Comparison of ENCODE assay signal across 15 cellular contexts in genomic region chr16:72649254-72649944, GRCh38.
A peak's percentile ranks its signal among the peaks of the same experiment; 100 is the strongest.
DNase-seq lines count a peak whose midpoint lies in the region; ATAC-seq, FAIRE-seq and TF ChIP-seq lines count a peak whose summit lies in the region.
"Had no signal": no experiment of that assay in that cellular context is flagged by ENCODE, and none has a peak within 500 bp of the region (broad histone marks: within the 10 kb centered on the region; RNA-seq: fewer than 3 reads in every experiment).

No MANE protein-coding gene starts in this region.

- no peak overlapping the region for H3K27ac Mint-ChIP-seq in CD8-positive, alpha-beta memory T cell
- H3K27ac Mint-ChIP-seq in activated naive CD4-positive, alpha-beta T cell treated with anti-CD3 and anti-CD28 coated beads for 36 hours, result no peak overlapping the region
- H3K27ac Mint-ChIP-seq in Calu3 (ENCODE audit: unreplicated experiment), result no peak overlapping the region
- H3K27ac Mint-ChIP-seq: H9 had no signal

- POLR2A ChIA-PET in GM12878 (lab: Charles Lee), result interaction anchor here (0.6 kb wide), 1 partner anchor 116 kb away, joined by 3 read pairs; no protein-coding TSS in a partner anchor
- POLR2A ChIA-PET in CD8-positive, alpha-beta memory T cell (lab: Charles Lee), result no interaction called here

- no peak overlapping the region for H4K5ac ChIP-seq in mesendoderm (ENCODE audit: low read length)

- BruUV-seq in GM12878 (replicated peaks; lab: Mats Ljungman, UMichigan), result no TSS peak
- BruUV-seq in Calu3 (replicated peaks; lab: Mats Ljungman, UMichigan), result no TSS peak

- no peak overlapping the region for H4K8ac ChIP-seq in mesendoderm (ENCODE audit: low read depth, low read length)

- in situ Hi-C loops in GM12878 (cut with MboI), result no loop called here

- no peak overlapping the region for H3K56ac ChIP-seq in mesendoderm (ENCODE audit: low read length)

- RAD21 ChIA-PET in GM12878 (lab: Charles Lee; ENCODE audit: unreplicated experiment), result interaction anchor here (0.9 kb wide), 1 partner anchor 9 kb away, joined by 3 read pairs; no protein-coding TSS in a partner anchor

- no peak overlapping the region for H3K23ac ChIP-seq in mesendoderm (ENCODE audit: low read length)

- no peaks in the 10 kb centered on the region for H3K79me1 ChIP-seq in mesendoderm (ENCODE audit: low read length)

- H3K18ac ChIP-seq in mesendoderm (ENCODE audit: low read length), result no peak overlapping the region

- no peak for TF ChIP-seq EP300 in GM12878 (IDR thresholded peaks at IDR 0.05; ENCODE audit: borderline replicate concordance in 1 of 2, control insufficient read depth in 1 of 2, low read depth in 2 of 2, low read length in 2 of 2)

- H2BK5ac ChIP-seq in mesendoderm (ENCODE audit: low read length), result no peak overlapping the region

- peak; percentile 40 for ATAC-seq in GM18909 (IDR thresholded peaks at IDR 0.05; ENCODE audit: poor library complexity, unreplicated experiment)
- ATAC-seq in GM21717 (IDR thresholded peaks at IDR 0.05; ENCODE audit: unreplicated experiment), result peak; percentile 80
- ATAC-seq in HG02852 (IDR thresholded peaks at IDR 0.05; ENCODE audit: unreplicated experiment), result peak; percentile 61
- peak; percentile 80 for ATAC-seq in GM12878

- TF ChIP-seq POLR2A in GM12878 (IDR thresholded peaks at IDR 0.05; ENCODE audit: low read depth, low read length), result no peak

- H2AK5ac ChIP-seq in mesendoderm (ENCODE audit: low read length), result no peak overlapping the region

- H3K27me3 ChIP-seq in GM12878 (replicated peaks in 1 of 2; ENCODE audit: control insufficient read depth in 2 of 2, insufficient read depth in 2 of 2, low read length in 1 of 2), result no peaks in the 10 kb centered on the region
- no peaks in the 10 kb centered on the region for H3K27me3 ChIP-seq in CD8-positive, alpha-beta memory T cell (ENCODE audit: insufficient read depth, low read length, poor library complexity, severe bottlenecking)
- H3K27me3 ChIP-seq in mesendoderm (ENCODE audit: insufficient read depth, low read length, poor library complexity), result no peaks in the 10 kb centered on the region

- H3K4me3 Mint-ChIP-seq in CD8-positive, alpha-beta memory T cell, result no peak overlapping the region
- H3K4me3 Mint-ChIP-seq in activated naive CD4-positive, alpha-beta T cell treated with anti-CD3 and anti-CD28 coated beads for 36 hours, result no peak overlapping the region
- H3K4me3 Mint-ChIP-seq in Calu3 (ENCODE audit: low read depth, unreplicated experiment), result no peak overlapping the region
- H3K4me3 Mint-ChIP-seq: H9 had no signal

- TF ChIP-seq RAD21 in GM12878 (IDR thresholded peaks at IDR 0.05; ENCODE audit: insufficient read depth, low read depth, low read length), result no peak

- no peak overlapping the region for H3K4me3 ChIP-seq in GM12878
- no peak overlapping the region for H3K4me3 ChIP-seq in CD8-positive, alpha-beta memory T cell (ENCODE audit: low read length)
- no peak overlapping the region for H3K4me3 ChIP-seq in mesendoderm (ENCODE audit: low read length)

- peaks cover 0 to 8% (median 3%) of the 10 kb centered on the region in 5 donors for H3K9me3 Mint-ChIP-seq in CD8-positive, alpha-beta memory T cell
- peaks cover 8% of the 10 kb centered on the region for H3K9me3 Mint-ChIP-seq in activated naive CD4-positive, alpha-beta T cell treated with anti-CD3 and anti-CD28 coated beads for 36 hours
- H3K9me3 Mint-ChIP-seq in Calu3 (ENCODE audit: low read depth, unreplicated experiment), result peaks cover 3% of the 10 kb centered on the region

- peaks cover 6% of the 10 kb centered on the region; the same call in 1 of the 2 replicates for H3K4me1 ChIP-seq in GM12878 (ENCODE audit: control insufficient read depth, insufficient read depth, low read length)
- no peaks in the 10 kb centered on the region for H3K4me1 ChIP-seq in CD8-positive, alpha-beta memory T cell (ENCODE audit: insufficient read depth, low read length)
- H3K4me1 ChIP-seq in mesendoderm (ENCODE audit: control insufficient read depth, low read depth, low read length), result no peaks in the 10 kb centered on the region

- H3K9ac ChIP-seq in GM12878 (ENCODE audit: control insufficient read depth, insufficient read depth, low read length) (no peak overlapping the region), mesendoderm (ENCODE audit: low read length) (no peak overlapping the region)

- H2BK120ac ChIP-seq in mesendoderm (ENCODE audit: low read depth, low read length), result no peak overlapping the region

- FAIRE-seq in GM12878 (lab: Jason Lieb, UNC), result peak; percentile 75

- no peak overlapping the region for H3K4ac ChIP-seq in mesendoderm (ENCODE audit: low read depth, low read length)

- no peak overlapping the region for H2AFZ ChIP-seq in GM12878 (ENCODE audit: control insufficient read depth, low read depth, low read length)

- DNase-seq in GM12878 (ENCODE audit: low read depth, low spot score) (no peak), mesendoderm (no peak), Calu3 (no peak)
- DNase-seq in CD8-positive, alpha-beta memory T cell, result no peak
- no peak for DNase-seq in activated naive CD4-positive, alpha-beta T cell treated with anti-CD3 and anti-CD28 coated beads for 36 hours
- DNase-seq: H9, NCI-H1417 treated with DMSO at 0.1 percent for 48 hours, NCI-H1930, NCI-H526 treated with DMSO at 0.1 percent for 48 hours, OCI-M1, SHP77 treated with DMSO at 0.1 percent for 48 hours had no signal

- H2BK15ac ChIP-seq in mesendoderm (replicated peaks; ENCODE audit: low read depth), result no peak overlapping the region

- WGBS in GM12878 (ENCODE audit: insufficient coverage, insufficient replicate concordance, low lambda C conversion rate, missing lambda C conversion rate), result 43% methylated on average over 3 of the region's 3 CpGs
- WGBS in mesendoderm (ENCODE audit: extremely low coverage, insufficient coverage, low lambda C conversion rate), result no CpG with 5 or more reads among the region's 3 CpGs

- H3K36me3 ChIP-seq in GM12878 (ENCODE audit: control insufficient read depth in 2 of 2, insufficient read depth in 2 of 2, low read length in 1 of 2) (no peaks in the 10 kb centered on the region), mesendoderm (ENCODE audit: control insufficient read depth, insufficient read depth, low read length) (no peaks in the 10 kb centered on the region)
- no peaks in the 10 kb centered on the region for H3K36me3 ChIP-seq in CD8-positive, alpha-beta memory T cell (ENCODE audit: insufficient read depth, low read length)

- H3K27ac ChIP-seq in GM12878 (ENCODE audit: control insufficient read depth, insufficient read depth) (no peak overlapping the region), mesendoderm (ENCODE audit: low read depth, low read length) (no peak overlapping the region)
- no peak overlapping the region for H3K27ac ChIP-seq in CD8-positive, alpha-beta memory T cell (ENCODE audit: low read depth, low read length)
- H3K27ac ChIP-seq: C4-2B had no signal

- H3K36me3 Mint-ChIP-seq in CD8-positive, alpha-beta memory T cell, result peaks cover 0 to 13% (median 0%) of the 10 kb centered on the region in 3 donors
- peaks cover 4% of the 10 kb centered on the region for H3K36me3 Mint-ChIP-seq in activated naive CD4-positive, alpha-beta T cell treated with anti-CD3 and anti-CD28 coated beads for 36 hours (ENCODE audit: low read depth)
- no peaks in the 10 kb centered on the region for H3K36me3 Mint-ChIP-seq in Calu3 (ENCODE audit: insufficient read depth, unreplicated experiment)

- intact Hi-C loops in GM12878 (cut with micrococcal nuclease; ENCODE audit: unreplicated experiment), result no loop called here
- intact Hi-C loops in activated naive CD4-positive, alpha-beta T cell treated with anti-CD3 and anti-CD28 coated beads for 36 hours (cut with micrococcal nuclease), result no loop called here
- intact Hi-C loops in Calu3 (cut with micrococcal nuclease; ENCODE audit: unreplicated experiment), result no loop called here

- peaks cover 7% of the 10 kb centered on the region for H3K9me3 ChIP-seq in GM12878 (replicated peaks; ENCODE audit: control insufficient read depth, insufficient read depth, low read length)
- H3K9me3 ChIP-seq in CD8-positive, alpha-beta memory T cell (ENCODE audit: low read length), result no peaks in the 10 kb centered on the region

- H4K20me1 ChIP-seq in GM12878 (ENCODE audit: control insufficient read depth, insufficient read depth), result no peaks in the 10 kb centered on the region

- H3K4me2 ChIP-seq in GM12878 (ENCODE audit: control insufficient read depth, insufficient read depth), result peak overlapping the region; percentile 35
- no peak overlapping the region for H3K4me2 ChIP-seq in mesendoderm (ENCODE audit: low read length)

- H3K4me1 Mint-ChIP-seq in CD8-positive, alpha-beta memory T cell, result no peaks in the 10 kb centered on the region
- H3K4me1 Mint-ChIP-seq in activated naive CD4-positive, alpha-beta T cell treated with anti-CD3 and anti-CD28 coated beads for 36 hours (ENCODE audit: low read depth), result no peaks in the 10 kb centered on the region
- no peaks in the 10 kb centered on the region for H3K4me1 Mint-ChIP-seq in Calu3 (ENCODE audit: low read depth, unreplicated experiment)

- SMC1A ChIA-PET in GM12878 (lab: Charles Lee; ENCODE audit: uncharacterized antibody, unreplicated experiment), result interaction anchor here (1.0 to 1.8 kb wide), 2 partner anchors 9 to 16 kb away, joined by 3 to 6 read pairs; no protein-coding TSS in a partner anchor

- H3K79me2 ChIP-seq in GM12878 (ENCODE audit: control insufficient read depth, insufficient read depth, low read length) (no peaks in the 10 kb centered on the region; the same call in 1 of the 2 replicates), mesendoderm (ENCODE audit: control insufficient read depth, insufficient read depth, low read length) (no peaks in the 10 kb centered on the region)

- TF ChIP-seq CTCF in GM12878 (IDR thresholded peaks at IDR 0.05 in 2 of 3, conservative IDR thresholded peaks at IDR 0.05 in 1 of 3; ENCODE audit: control insufficient read depth in 2 of 3, extremely low read depth in 1 of 3, insufficient read depth in 1 of 3, low read depth in 3 of 3, low read length in 3 of 3), result no peak
- no peak for TF ChIP-seq CTCF in Calu3 (IDR thresholded peaks at IDR 0.05; ENCODE audit: unreplicated experiment)

- CTCF ChIA-PET in GM12878 (lab: Yijun Ruan, JAX) (interaction anchor here (0.9 to 1.2 kb wide), 3 partner anchors 9 to 136 kb away, joined by 3 to 5 read pairs (median 4); no protein-coding TSS in a partner anchor), Calu3 (lab: Charles Lee) (no interaction called here)
- CTCF ChIA-PET in CD8-positive, alpha-beta memory T cell (lab: Charles Lee), result no interaction called here
- CTCF ChIA-PET in activated naive CD4-positive, alpha-beta T cell treated with anti-CD3 and anti-CD28 coated beads for 36 hours (lab: Charles Lee), result no interaction called here

- H3K27me3 Mint-ChIP-seq in CD8-positive, alpha-beta memory T cell, result peaks cover 0 to 9% of the 10 kb centered on the region in 2 donors
- H3K27me3 Mint-ChIP-seq in activated naive CD4-positive, alpha-beta T cell treated with anti-CD3 and anti-CD28 coated beads for 36 hours (ENCODE audit: low read depth), result peaks cover 8% of the 10 kb centered on the region
- H3K27me3 Mint-ChIP-seq in Calu3 (ENCODE audit: unreplicated experiment), result no peaks in the 10 kb centered on the region
